In the genomic region with DNA sequence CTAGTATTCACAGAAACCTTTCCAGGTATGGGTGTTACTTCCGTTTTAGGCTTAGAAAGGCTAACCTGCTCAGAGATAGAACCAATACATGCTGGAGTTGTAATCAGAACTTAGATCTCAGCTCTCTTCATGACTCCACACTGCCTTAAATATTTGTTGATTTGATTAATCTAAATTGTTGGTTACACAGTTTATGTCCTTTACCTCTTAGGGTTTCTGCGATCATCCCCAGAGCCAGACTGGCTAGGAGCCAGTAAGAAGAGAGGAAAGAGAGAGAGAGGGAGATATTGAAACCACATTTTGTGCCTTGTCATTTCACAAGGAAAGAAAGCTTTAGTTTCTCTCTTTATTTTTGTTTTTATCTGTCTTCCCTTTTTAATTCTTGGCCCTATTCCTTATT, we compare ENCODE assay signal across 17 cellular contexts. TPM values are rescaled to one million over a fixed set of nuclear protein-coding genes. Genes with fewer than 3 reads are reported as not detected.
DNase-seq lines count a peak whose midpoint lies in the region; ATAC-seq and TF ChIP-seq lines count a peak whose summit lies in the region.
"Had no signal": no experiment of that assay in that cellular context is flagged by ENCODE, and none has a peak within 500 bp of the region (broad histone marks: within the 10 kb centered on the region; RNA-seq: fewer than 3 reads in every experiment).

No MANE protein-coding gene starts in this region.

- no peak overlapping the region for H3K4me3 Mint-ChIP-seq in CD4-positive, alpha-beta T cell
- H3K4me3 Mint-ChIP-seq: T-helper 2 cell treated with Interferon-gamma antibody and Interleukin-4, amounts not matched to agents 5 μg/mL and 100 μg/mL, for 36 hours had no signal

- intact Hi-C loops in heart right ventricle (cut with DNase I): loop anchor here in 1 of 10 donors (5.0 kb wide), 1 partner anchor 45 kb away; no protein-coding TSS in a partner anchor
- intact Hi-C loops in right cardiac atrium (cut with DNase I): no loop called here
- intact Hi-C loops in ascending aorta (cut with DNase I): no loop called here
- intact Hi-C loops in uterus (cut with DNase I; ENCODE audit: low total_unique reads): no loop called here
- intact Hi-C loops in CD4-positive, alpha-beta T cell (cut with DNase I, micrococcal nuclease): no loop called here

- TF ChIP-seq CTCF in heart right ventricle (IDR thresholded peaks at IDR 0.05): no peak
- TF ChIP-seq CTCF in ascending aorta (IDR thresholded peaks at IDR 0.05): no peak
- TF ChIP-seq CTCF in right atrium auricular region (IDR thresholded peaks at IDR 0.05): no peak
- TF ChIP-seq CTCF in uterus (IDR thresholded peaks at IDR 0.05): no peak
- TF ChIP-seq CTCF in CD4-positive, alpha-beta T cell (IDR thresholded peaks at IDR 0.05): no peak

- no peak for ATAC-seq in heart right ventricle
- no peak for ATAC-seq in right cardiac atrium
- no peak for ATAC-seq in CD4-positive, alpha-beta T cell (ENCODE audit: poor library complexity)
- ATAC-seq: mucosa of descending colon had no signal

- CTCF ChIA-PET in CD4-positive, alpha-beta T cell (lab: Charles Lee): interaction anchor here (1.6 kb wide), 1 partner anchor 8 kb away, joined by 3 read pairs; no protein-coding TSS in a partner anchor

- H3K27me3 ChIP-seq in heart right ventricle (no peaks in the 10 kb centered on the region), right cardiac atrium (ENCODE audit: control insufficient read depth, insufficient read depth) (no peaks in the 10 kb centered on the region), ascending aorta (no peaks in the 10 kb centered on the region), right atrium auricular region (no peaks in the 10 kb centered on the region), uterus (no peaks in the 10 kb centered on the region)
- H3K27me3 ChIP-seq in CD4-positive, alpha-beta T cell (ENCODE audit: control insufficient read depth, insufficient read depth, low read length): no peaks in the 10 kb centered on the region

- POLR2A ChIA-PET in CD4-positive, alpha-beta T cell (lab: Charles Lee): no interaction called here

- DNase-seq in heart right ventricle (no peak), right cardiac atrium (no peak), ascending aorta (ENCODE audit: low spot score in 2 of 2) (no peak), right atrium auricular region (ENCODE audit: low spot score) (no peak), uterus (no peak), kidney tubule cell (ENCODE audit: low spot score) (no peak), AG08396 (ENCODE audit: low spot score) (no peak)
- DNase-seq in CD4-positive, alpha-beta T cell: no peak
- DNase-seq: activated CD4-positive, alpha-beta T cell treated with anti-CD3 and anti-CD28 coated beads for 4 hours; activated CD8-positive, alpha-beta memory T cell treated with anti-CD3 and anti-CD28 coated beads, Interleukin-2, amount 50 U/mL, for 4 hours; cortex of kidney; mucosa of descending colon; NCI-H1930 had no signal

- H3K27ac Mint-ChIP-seq in CD4-positive, alpha-beta T cell: no peak overlapping the region
- H3K27ac Mint-ChIP-seq: T-helper 2 cell treated with Interferon-gamma antibody and Interleukin-4, amounts not matched to agents 5 μg/mL and 100 μg/mL, for 36 hours had no signal

- no peaks in the 10 kb centered on the region for H3K27me3 Mint-ChIP-seq in CD4-positive, alpha-beta T cell

- peaks cover 18% of the 10 kb centered on the region for H3K4me1 Mint-ChIP-seq in CD4-positive, alpha-beta T cell (ENCODE audit: low read depth)

- WGBS in heart right ventricle, 2 donors: 63 to 75% methylated on average over 2 of the region's 2 CpGs
- 60% methylated on average over 2 of the region's 2 CpGs for WGBS in right cardiac atrium

- H3K9me3 ChIP-seq in heart right ventricle (no peaks in the 10 kb centered on the region), right cardiac atrium (ENCODE audit: control insufficient read depth, low read length) (no peaks in the 10 kb centered on the region), ascending aorta (no peaks in the 10 kb centered on the region), right atrium auricular region (no peaks in the 10 kb centered on the region), uterus (no peaks in the 10 kb centered on the region)
- H3K9me3 ChIP-seq in CD4-positive, alpha-beta T cell (ENCODE audit: control insufficient read depth, low read length): no peaks in the 10 kb centered on the region
- H3K9me3 ChIP-seq: mucosa of descending colon had no signal

- H3K9me3 Mint-ChIP-seq in CD4-positive, alpha-beta T cell: no peaks in the 10 kb centered on the region

- H3K27ac ChIP-seq in heart right ventricle: peak overlapping the region in 8 of 10 donors; percentile 7 to 90 (median 64)
- no peak overlapping the region for H3K27ac ChIP-seq in right cardiac atrium (ENCODE audit: low read length)
- peak overlapping the region; percentile 73 to 75 for H3K27ac ChIP-seq in ascending aorta
- H3K27ac ChIP-seq in right atrium auricular region: peak overlapping the region; percentile 28 to 54
- H3K27ac ChIP-seq in uterus: peak overlapping the region; percentile 40 to 62
- H3K27ac ChIP-seq in CD4-positive, alpha-beta T cell (ENCODE audit: low read depth, low read length): no peak overlapping the region

- peaks cover 2 to 65% (median 43%) of the 10 kb centered on the region in 9 donors for H3K4me1 ChIP-seq in heart right ventricle
- H3K4me1 ChIP-seq in right cardiac atrium (ENCODE audit: control insufficient read depth, insufficient read depth, low read length): peaks cover 15% of the 10 kb centered on the region
- H3K4me1 ChIP-seq in ascending aorta: peaks cover 0 to 15% of the 10 kb centered on the region in 2 donors
- H3K4me1 ChIP-seq in right atrium auricular region: peaks cover 0 to 36% of the 10 kb centered on the region in 2 donors
- no peaks in the 10 kb centered on the region for H3K4me1 ChIP-seq in uterus

- TF ChIP-seq POLR2A in uterus (IDR thresholded peaks at IDR 0.05): no peak

- peaks cover 7% of the 10 kb centered on the region for H3K36me3 Mint-ChIP-seq in CD4-positive, alpha-beta T cell (ENCODE audit: low read depth)

- H3K36me3 ChIP-seq in heart right ventricle (no peaks in the 10 kb centered on the region), ascending aorta (no peaks in the 10 kb centered on the region), right atrium auricular region (no peaks in the 10 kb centered on the region), uterus (no peaks in the 10 kb centered on the region)

- H3K4me3 ChIP-seq in heart right ventricle: no peak overlapping the region
- no peak overlapping the region for H3K4me3 ChIP-seq in right cardiac atrium (ENCODE audit: low read length)
- H3K4me3 ChIP-seq in ascending aorta: no peak overlapping the region
- H3K4me3 ChIP-seq in right atrium auricular region: no peak overlapping the region
- H3K4me3 ChIP-seq in uterus: no peak overlapping the region
- H3K4me3 ChIP-seq: mucosa of descending colon had no signal

RNA-seq across cellular contexts. Expression of a gene that starts 16.8 kb away (rescaled TPM):
- total RNA-seq in heart right ventricle (100 to 1,000 TPM; 151 to 456 (median 254) TPM), right cardiac atrium (1,000 to 10,000 TPM in 3 of 4 donors, 100 to 1,000 TPM in 1; 660 to 1,578 (median 1,064) TPM), ascending aorta (3,618 TPM), right atrium auricular region (100 to 1,000 TPM; 287 to 454 TPM), uterus (1,000 to 10,000 TPM in 2 of 4 donors, 100 to 1,000 TPM in 2; 136 to 2,566 (median 1,232) TPM)
- polyA plus RNA-seq in heart right ventricle (100 to 1,000 TPM; 252 to 528 TPM), right cardiac atrium (841 TPM)
- total RNA-seq in CD4-positive, alpha-beta T cell: 1 to 10 TPM; 1.3 to 1.8 TPM
- total RNA-seq: astrocyte, NCI-H460 had no signal

RNA-seq across cellular contexts. Expression of a gene that starts 35.9 kb away (rescaled TPM):
- total RNA-seq in heart right ventricle: under 1 TPM in 8 of 10 donors, not detected in 2; 0.14 to 0.79 (median 0.28) TPM
- under 1 TPM; 0.20 to 0.44 TPM for polyA plus RNA-seq in heart right ventricle
- under 1 TPM; 0.17 to 0.49 (median 0.37) TPM for total RNA-seq in right cardiac atrium
- 0.32 TPM for polyA plus RNA-seq in right cardiac atrium
- not detected for total RNA-seq in ascending aorta
- total RNA-seq in right atrium auricular region: under 1 TPM; 0.31 to 0.70 TPM
- 1 to 10 TPM in 2 of 4 donors, under 1 TPM in 1, not detected in 1; 0.61 to 2.6 (median 1.5) TPM for total RNA-seq in uterus
- 10 to 100 TPM; 16.2 to 17.1 TPM for total RNA-seq in CD4-positive, alpha-beta T cell
- total RNA-seq: NCI-H460 had no signal

RNA-seq across cellular contexts. Expression of a gene that starts 58.9 kb away (rescaled TPM):
- total RNA-seq in heart right ventricle: 100 to 1,000 TPM in 1 of 10 donors, 10 to 100 TPM in 9; 28.1 to 150 (median 37.9) TPM
- polyA plus RNA-seq in heart right ventricle: 100 to 1,000 TPM; 114 to 144 TPM
- total RNA-seq in right cardiac atrium: 10 to 100 TPM; 45.6 to 67.6 (median 61.5) TPM
- 73.5 TPM for polyA plus RNA-seq in right cardiac atrium
- 87.1 TPM for total RNA-seq in ascending aorta
- 100 to 1,000 TPM in 1 of 2 donors, 10 to 100 TPM in 1; 69.5 to 124 TPM for total RNA-seq in right atrium auricular region
- total RNA-seq in uterus: 100 to 1,000 TPM in 1 of 4 donors, 10 to 100 TPM in 3; 28.4 to 175 (median 59.9) TPM
- 100 to 1,000 TPM; 872 to 942 TPM for total RNA-seq in CD4-positive, alpha-beta T cell
- total RNA-seq: NCI-H460 had no signal

RNA-seq across cellular contexts. Expression of a gene that starts 59.1 kb away (rescaled TPM):
- total RNA-seq in heart right ventricle (1 to 10 TPM in 9 of 10 donors, under 1 TPM in 1; 0.72 to 3.9 (median 2.8) TPM), right cardiac atrium (10 to 100 TPM in 2 of 4 donors, 1 to 10 TPM in 2; 9.2 to 13.2 (median 10.2) TPM), ascending aorta (40.4 TPM), right atrium auricular region (10 to 100 TPM; 12.1 to 25.9 TPM), uterus (1 to 10 TPM in 2 of 4 donors, under 1 TPM in 2; 0.51 to 3.7 (median 1.0) TPM)
- polyA plus RNA-seq in heart right ventricle (1 to 10 TPM; 1.3 to 2.7 TPM), right cardiac atrium (6.8 TPM)
- total RNA-seq in CD4-positive, alpha-beta T cell: not detected
- total RNA-seq: astrocyte, kidney epithelial cell, NCI-H460 had no signal

Comparison
In these comparisons a context has a peak if more than half of its experiments do, and no peak if none do; other contexts are left out.
1. H3K27ac ChIP-seq: peak in heart right ventricle (8 of 10), ascending aorta (2 of 2), right atrium auricular region (2 of 2) and uterus (2 of 2); none in right cardiac atrium (single experiment) and CD4-positive, alpha-beta T cell (single experiment).
2. RNA of a gene that starts 16.8 kb away (total RNA-seq): 3,618 TPM in ascending aorta (single experiment), 136 to 2,566 TPM in uterus, 660 to 1,578 TPM in right cardiac atrium, 287 to 454 TPM in right atrium auricular region and 151 to 456 TPM in heart right ventricle; 1.3 to 1.8 TPM in CD4-positive, alpha-beta T cell; every median in the first group is over 10 times any median in the second.
3. RNA of a gene that starts 35.9 kb away (total RNA-seq): 16.2 to 17.1 TPM in CD4-positive, alpha-beta T cell; 0.61 to 2.6 TPM in uterus, 0.31 to 0.70 TPM in right atrium auricular region, 0.17 to 0.49 TPM in right cardiac atrium, 0.14 to 0.79 TPM in heart right ventricle and not detected in ascending aorta (single experiment); every median in the first group is over 4 times any median in the second.